8 cellular contexts compared by ENCODE assay signal in genomic region chr19:48269617-48270026, GRCh38. TPM values are rescaled to one million over a fixed set of nuclear protein-coding genes. Genes with fewer than 3 reads are reported as not detected.
A peak's percentile ranks its signal among the peaks of the same experiment; 100 is the strongest.
DNase-seq lines count a peak whose midpoint lies in the region; ATAC-seq, FAIRE-seq and TF ChIP-seq lines count a peak whose summit lies in the region.
"Not testable (repeated sequence)": the region's sequence is repeated elsewhere in the genome, so short reads cannot be mapped to it uniquely, and the experiment has no call there.
"Had no signal": no experiment of that assay in that cellular context is flagged by ENCODE, and none has a peak within 500 bp of the region (broad histone marks: within the 10 kb centered on the region; RNA-seq: fewer than 3 reads in every experiment).

No MANE protein-coding gene starts in this region.

- intact Hi-C loops in CD8-positive, alpha-beta T cell (cut with DNase I, micrococcal nuclease) = not testable (repeated sequence)
- intact Hi-C loops in K562 (cut with micrococcal nuclease) = loop anchor here (5.0 kb wide), 2 partner anchors 38 to 313 kb away; no protein-coding TSS in a partner anchor

- H3K27ac ChIP-seq in CD8-positive, alpha-beta T cell (ENCODE audit: low read depth, low read length); K562 (ENCODE audit: extremely low read depth, low read depth, low read length): not testable (repeated sequence)

- not testable (repeated sequence) for H4K20me1 ChIP-seq in K562 (replicated peaks; ENCODE audit: control insufficient read depth, insufficient read depth, low read length)

- not testable (repeated sequence) for TF ChIP-seq RAD21 in K562 (CRISPR knock-in tag; conservative IDR thresholded peaks at IDR 0.05 in 1 of 2, IDR thresholded peaks at IDR 0.05 in 1 of 2)

- ATAC-seq in CD8-positive, alpha-beta T cell; T-helper 17 cell; activated T-cell treated with anti-CD3 and anti-CD28 coated beads, Interleukin-2, amount 50 U/mL, for 72 hours (replicated peaks in 1 of 2); K562: not testable (repeated sequence)

- not testable (repeated sequence) for H3K4me3 ChIP-seq in CD8-positive, alpha-beta T cell (ENCODE audit: low read depth, low read length); K562

- not testable (repeated sequence) for H3K9me1 ChIP-seq in K562 (ENCODE audit: control insufficient read depth, insufficient read depth, low read length)

- not testable (repeated sequence) for H2AFZ ChIP-seq in K562 (ENCODE audit: low read depth, low read length)

- H3K27ac Mint-ChIP-seq in CD8-positive, alpha-beta T cell; activated T-cell treated with anti-CD3 and anti-CD28 coated beads, Interleukin-2, amount 50 U/mL, for 72 hours; immature natural killer cell; nephron progenitor cell: not testable (repeated sequence)
- peak overlapping the region; percentile 87 for H3K27ac Mint-ChIP-seq in T-helper 17 cell

- TF ChIP-seq POLR2A in K562 (conservative IDR thresholded peaks at IDR 0.05) = not testable (repeated sequence)

- FAIRE-seq in K562 (lab: Jason Lieb, UNC) = peak; percentile 42

- H3K4me1 ChIP-seq in CD8-positive, alpha-beta T cell (ENCODE audit: insufficient read depth, low read length); K562 (replicated peaks in 1 of 2; ENCODE audit: control insufficient read depth in 2 of 2, insufficient read depth in 2 of 2, low read length in 2 of 2): not testable (repeated sequence)

- not testable (repeated sequence) for H3K9me3 Mint-ChIP-seq in CD8-positive, alpha-beta T cell; activated T-cell treated with anti-CD3 and anti-CD28 coated beads, Interleukin-2, amount 50 U/mL, for 72 hours; immature natural killer cell; nephron progenitor cell

- not testable (repeated sequence) for BruUV-seq in K562 (replicated peaks; lab: Mats Ljungman, UMichigan)

- not testable (repeated sequence) for DNase-seq in CD8-positive, alpha-beta T cell; T-helper 17 cell; activated T-cell treated with anti-CD3 and anti-CD28 coated beads, Interleukin-2, amount 50 U/mL, for 72 hours; K562 (ENCODE audit: extremely low read depth in 1 of 4, low spot score in 3 of 4); immature natural killer cell; nephron progenitor cell
- DNase-seq in HK-2 (ENCODE audit: unreplicated experiment) = peak; percentile 71

- H3K9ac ChIP-seq in K562 (ENCODE audit: insufficient read depth in 1 of 2, low read depth in 2 of 2, low read length in 2 of 2) = not testable (repeated sequence)

- not testable (repeated sequence) for H3K4me2 ChIP-seq in K562 (ENCODE audit: insufficient read depth, low read length)

- in situ Hi-C loops in K562 (cut with MboI) = loop anchor here (10.0 to 25.0 kb wide), 2 partner anchors 305 to 1843 kb away; no protein-coding TSS in a partner anchor

- 33% methylated on average over 6 of the region's 6 CpGs for WGBS in K562 (ENCODE audit: insufficient coverage, low coverage, missing lambda C conversion rate)

- not testable (repeated sequence) for TF ChIP-seq EP300 in K562 (IDR thresholded peaks at IDR 0.05; ENCODE audit: low read length)

- peaks cover 19% of the 10 kb centered on the region for H3K27me3 Mint-ChIP-seq in CD8-positive, alpha-beta T cell (ENCODE audit: low read depth)
- H3K27me3 Mint-ChIP-seq in T-helper 17 cell (peaks cover 40% of the 10 kb centered on the region), immature natural killer cell (ENCODE audit: low read depth in 3 of 3) (peaks cover 4 to 18% (median 5%) of the 10 kb centered on the region in 3 donors), nephron progenitor cell (ENCODE audit: low read depth, poor library complexity) (peaks cover 25% of the 10 kb centered on the region)
- H3K27me3 Mint-ChIP-seq in activated T-cell treated with anti-CD3 and anti-CD28 coated beads, Interleukin-2, amount 50 U/mL, for 72 hours (ENCODE audit: low read depth) = peaks cover 36% of the 10 kb centered on the region

- H3K4me3 Mint-ChIP-seq in CD8-positive, alpha-beta T cell = peak overlapping the region; percentile 65
- H3K4me3 Mint-ChIP-seq in T-helper 17 cell = peak overlapping the region; percentile 93
- peak overlapping the region; percentile 7 to 85 for H3K4me3 Mint-ChIP-seq in activated T-cell treated with anti-CD3 and anti-CD28 coated beads, Interleukin-2, amount 50 U/mL, for 72 hours
- peak overlapping the region; percentile 33 to 87 (median 65) for H3K4me3 Mint-ChIP-seq in immature natural killer cell
- H3K4me3 Mint-ChIP-seq in nephron progenitor cell = peak overlapping the region; percentile 96

- not testable (repeated sequence) for H3K36me3 ChIP-seq in CD8-positive, alpha-beta T cell (ENCODE audit: insufficient read depth, low read length); K562 (ENCODE audit: control insufficient read depth, insufficient read depth, low read length)

- POLR2A ChIA-PET in CD8-positive, alpha-beta T cell (lab: Charles Lee) = interaction anchor here (1.4 kb wide), 1 partner anchor 64 kb away, joined by 3 read pairs; no protein-coding TSS in a partner anchor
- POLR2A ChIA-PET in K562 (lab: Yijun Ruan, JAX) = interaction anchor here (1.4 kb wide), 1 partner anchor 14 kb away, joined by 6 read pairs; the partner anchor contains the start of gene CARD8

- not testable (repeated sequence) for H3K27me3 ChIP-seq in CD8-positive, alpha-beta T cell (ENCODE audit: insufficient read depth, low read length); K562 (ENCODE audit: control insufficient read depth in 2 of 2, insufficient read depth in 2 of 2, low read length in 2 of 2)

- H3K36me3 Mint-ChIP-seq in CD8-positive, alpha-beta T cell; T-helper 17 cell (ENCODE audit: low read depth); activated T-cell treated with anti-CD3 and anti-CD28 coated beads, Interleukin-2, amount 50 U/mL, for 72 hours (ENCODE audit: insufficient read depth in 2 of 2); immature natural killer cell: not testable (repeated sequence)
- H3K36me3 Mint-ChIP-seq in nephron progenitor cell (ENCODE audit: low read depth) = peaks cover 14% of the 10 kb centered on the region

- CTCF ChIA-PET in CD8-positive, alpha-beta T cell (lab: Charles Lee) = interaction anchor here (1.1 to 7.0 kb wide), 8 partner anchors 9 to 319 kb away, joined by 3 to 73 read pairs (median 4); no protein-coding TSS in a partner anchor
- CTCF ChIA-PET in K562 (lab: Yijun Ruan, JAX; ENCODE audit: low intra/inter-chr PET ratio) = not testable (repeated sequence)

- not testable (repeated sequence) for H3K79me2 ChIP-seq in K562 (ENCODE audit: control insufficient read depth, insufficient read depth, low read length)

- not testable (repeated sequence) for TF ChIP-seq CTCF in CD8-positive, alpha-beta T cell (IDR thresholded peaks at IDR 0.05); K562 (IDR thresholded peaks at IDR 0.05 in 2 of 3, conservative IDR thresholded peaks at IDR 0.05 in 1 of 3; ENCODE audit: insufficient read depth in 2 of 3, low read depth in 1 of 3, low read length in 3 of 3); nephron progenitor cell (IDR thresholded peaks at IDR 0.05)

- not testable (repeated sequence) for H3K9me3 ChIP-seq in CD8-positive, alpha-beta T cell (ENCODE audit: low read length); T-helper 17 cell (ENCODE audit: control insufficient read depth, low read length, poor library complexity, severe bottlenecking); K562 (replicated peaks; ENCODE audit: control insufficient read depth, insufficient read depth, low read depth, low read length)

- H3K4me1 Mint-ChIP-seq in CD8-positive, alpha-beta T cell (ENCODE audit: low read depth) = peaks cover 13% of the 10 kb centered on the region
- H3K4me1 Mint-ChIP-seq in T-helper 17 cell (peaks cover 18% of the 10 kb centered on the region), immature natural killer cell (peaks cover 13 to 20% of the 10 kb centered on the region in 2 donors), nephron progenitor cell (peaks cover 27% of the 10 kb centered on the region)
- peaks cover 32% of the 10 kb centered on the region for H3K4me1 Mint-ChIP-seq in activated T-cell treated with anti-CD3 and anti-CD28 coated beads, Interleukin-2, amount 50 U/mL, for 72 hours (ENCODE audit: low read depth)

RNA-seq across cellular contexts. Expression of gene ZNF114, which starts 0.3 kb away (rescaled TPM):
- total RNA-seq in CD8-positive, alpha-beta T cell = not detected
- total RNA-seq in T-helper 17 cell (not detected), K562 (2014; rRNA removed) (not detected in 2 replicates), K562 (2014; rRNA removed; fragmentation: Illumina TruSeq; extraction: Trizol) (not detected in 2 replicates), K562 (2015; rRNA removed; fragmentation: Illumina TruSeq; extraction: Trizol) (not detected in 2 replicates), K562 (2021) (not detected in 2 replicates)
- total RNA-seq in activated T-cell treated with anti-CD3 and anti-CD28 coated beads, Interleukin-2, amount 50 U/mL, for 72 hours = under 1 TPM in 1 of 2 donors, not detected in 1; 0.14 TPM
- total RNA-seq in K562 (2011; cell fraction: chromatin; rRNA removed; ENCODE audit: low replicate concordance) = not detected in 2 replicates
- not detected in 2 replicates for total RNA-seq in K562 (2011; cell fraction: nucleolus; rRNA removed)
- total RNA-seq in K562 (2011; cell fraction: nucleoplasm; rRNA removed) = not detected in 2 replicates
- polyA plus RNA-seq in K562 (2011; rRNA removed) (not detected in 2 replicates), K562 (2014; fragmentation: Illumina TruSeq; extraction: Trizol) (not detected in 2 replicates), K562 (2014; fragmentation: Nextera tagmentation; extraction: Ambion mirVana) (not detected), K562 (2014; rRNA removed) (not detected in 2 replicates), immature natural killer cell (1 to 10 TPM in 1 of 3 donors, under 1 TPM in 1, not detected in 1; 0.22 to 2.1 TPM)
- polyA plus RNA-seq in K562 (2011; cell fraction: cytosol; rRNA removed) = not detected in 2 replicates
- polyA plus RNA-seq in K562 (2011; cell fraction: nucleus; rRNA removed) = not detected in 2 replicates
- not detected in 2 replicates for polyA plus RNA-seq in K562 (2012)
- polyA minus RNA-seq in K562 (2011; rRNA and poly(A)+ RNA removed) = not detected in 2 replicates
- not detected in 2 replicates for polyA minus RNA-seq in K562 (2011; cell fraction: cytosol; rRNA and poly(A)+ RNA removed)
- not detected in 2 replicates for polyA minus RNA-seq in K562 (2011; cell fraction: nucleus; rRNA and poly(A)+ RNA removed)
- polyA plus RNA-seq: CD14-positive monocyte had no signal

RNA-seq across cellular contexts. Expression of gene CARD8, which starts 13.9 kb away (rescaled TPM):
- total RNA-seq in CD8-positive, alpha-beta T cell = 10 to 100 TPM; 58.8 to 69.1 TPM
- total RNA-seq in T-helper 17 cell (100 to 1,000 TPM; 127 to 164 TPM), K562 (2014; rRNA removed) (9.9 and 11.5 TPM in 2 replicates), K562 (2014; rRNA removed; fragmentation: Illumina TruSeq; extraction: Trizol) (25.2 and 26.4 TPM in 2 replicates), K562 (2015; rRNA removed; fragmentation: Illumina TruSeq; extraction: Trizol) (22.0 and 23.8 TPM in 2 replicates), K562 (2021) (16.0 and 18.6 TPM in 2 replicates)
- 100 to 1,000 TPM; 166 to 201 TPM for total RNA-seq in activated T-cell treated with anti-CD3 and anti-CD28 coated beads, Interleukin-2, amount 50 U/mL, for 72 hours
- 58.7 and 125 TPM in 2 replicates for total RNA-seq in K562 (2011; cell fraction: chromatin; rRNA removed; ENCODE audit: low replicate concordance)
- total RNA-seq in K562 (2011; cell fraction: nucleolus; rRNA removed) = 30.7 and 35.2 TPM in 2 replicates
- total RNA-seq in K562 (2011; cell fraction: nucleoplasm; rRNA removed) = 52.3 and 75.5 TPM in 2 replicates
- polyA plus RNA-seq in K562 (2011; rRNA removed) (16.0 and 20.8 TPM in 2 replicates), K562 (2014; fragmentation: Illumina TruSeq; extraction: Trizol) (18.3 and 25.5 TPM in 2 replicates), K562 (2014; fragmentation: Nextera tagmentation; extraction: Ambion mirVana) (10 to 100 TPM; 17.4 to 18.3 TPM), K562 (2014; rRNA removed) (20.6 and 23.1 TPM in 2 replicates), immature natural killer cell (100 to 1,000 TPM in 1 of 3 donors, 10 to 100 TPM in 2; 74.2 to 109 (median 86.3) TPM)
- 8.3 and 10.2 TPM in 2 replicates for polyA plus RNA-seq in K562 (2011; cell fraction: cytosol; rRNA removed)
- polyA plus RNA-seq in K562 (2011; cell fraction: nucleus; rRNA removed) = 61.8 and 88.2 TPM in 2 replicates
- polyA plus RNA-seq in K562 (2012) = 16.8 and 17.4 TPM in 2 replicates
- 22.6 and 27.3 TPM in 2 replicates for polyA minus RNA-seq in K562 (2011; rRNA and poly(A)+ RNA removed)
- 6.9 and 7.1 TPM in 2 replicates for polyA minus RNA-seq in K562 (2011; cell fraction: cytosol; rRNA and poly(A)+ RNA removed)
- polyA minus RNA-seq in K562 (2011; cell fraction: nucleus; rRNA and poly(A)+ RNA removed) = 27.2 and 38.7 TPM in 2 replicates

RNA-seq across cellular contexts. Expression of gene EMP3, which starts 55.7 kb away (rescaled TPM):
- total RNA-seq in CD8-positive, alpha-beta T cell = 100 to 1,000 TPM; 174 to 181 TPM
- 100 to 1,000 TPM; 286 to 374 TPM for total RNA-seq in T-helper 17 cell
- 100 to 1,000 TPM; 150 to 174 TPM for total RNA-seq in activated T-cell treated with anti-CD3 and anti-CD28 coated beads, Interleukin-2, amount 50 U/mL, for 72 hours
- 94.2 and 300 TPM in 2 replicates for total RNA-seq in K562 (2011; cell fraction: chromatin; rRNA removed; ENCODE audit: low replicate concordance)
- total RNA-seq in K562 (2011; cell fraction: nucleolus; rRNA removed) = 624 and 788 TPM in 2 replicates
- 425 and 454 TPM in 2 replicates for total RNA-seq in K562 (2011; cell fraction: nucleoplasm; rRNA removed)
- total RNA-seq in K562 (2014; rRNA removed) = 137 and 194 TPM in 2 replicates
- 184 and 204 TPM in 2 replicates for total RNA-seq in K562 (2014; rRNA removed; fragmentation: Illumina TruSeq; extraction: Trizol)
- 386 and 393 TPM in 2 replicates for total RNA-seq in K562 (2015; rRNA removed; fragmentation: Illumina TruSeq; extraction: Trizol)
- 296 and 321 TPM in 2 replicates for total RNA-seq in K562 (2021)
- polyA plus RNA-seq in K562 (2011; rRNA removed) = 355 and 448 TPM in 2 replicates
- 690 and 1,312 TPM in 2 replicates for polyA plus RNA-seq in K562 (2011; cell fraction: cytosol; rRNA removed)
- 177 and 267 TPM in 2 replicates for polyA plus RNA-seq in K562 (2011; cell fraction: nucleus; rRNA removed)
- 325 and 506 TPM in 2 replicates for polyA plus RNA-seq in K562 (2012)
- 308 and 333 TPM in 2 replicates for polyA plus RNA-seq in K562 (2014; fragmentation: Illumina TruSeq; extraction: Trizol)
- 100 to 1,000 TPM; 123 to 227 TPM for polyA plus RNA-seq in K562 (2014; fragmentation: Nextera tagmentation; extraction: Ambion mirVana)
- polyA plus RNA-seq in K562 (2014; rRNA removed) = 314 and 369 TPM in 2 replicates
- 191 and 276 TPM in 2 replicates for polyA minus RNA-seq in K562 (2011; rRNA and poly(A)+ RNA removed)
- 149 and 202 TPM in 2 replicates for polyA minus RNA-seq in K562 (2011; cell fraction: cytosol; rRNA and poly(A)+ RNA removed)
- 51.7 and 64.9 TPM in 2 replicates for polyA minus RNA-seq in K562 (2011; cell fraction: nucleus; rRNA and poly(A)+ RNA removed)
- polyA plus RNA-seq in immature natural killer cell = 1,000 to 10,000 TPM in 2 of 3 donors, 100 to 1,000 TPM in 1; 994 to 1,311 (median 1,000) TPM

Comparison
In these comparisons a context has a peak if more than half of its experiments do, and no peak if none do; other contexts are left out.
1. H3K4me3 Mint-ChIP-seq: peak in every context shown above with its lines; median percentile 96 in nephron progenitor cell; 93 in T-helper 17 cell; 65 in CD8-positive, alpha-beta T cell; 65 in immature natural killer cell; 46 in activated T-cell treated with anti-CD3 and anti-CD28 coated beads, Interleukin-2, amount 50 U/mL, for 72 hours.